8 cellular contexts compared by ENCODE assay signal in the genomic region with DNA sequence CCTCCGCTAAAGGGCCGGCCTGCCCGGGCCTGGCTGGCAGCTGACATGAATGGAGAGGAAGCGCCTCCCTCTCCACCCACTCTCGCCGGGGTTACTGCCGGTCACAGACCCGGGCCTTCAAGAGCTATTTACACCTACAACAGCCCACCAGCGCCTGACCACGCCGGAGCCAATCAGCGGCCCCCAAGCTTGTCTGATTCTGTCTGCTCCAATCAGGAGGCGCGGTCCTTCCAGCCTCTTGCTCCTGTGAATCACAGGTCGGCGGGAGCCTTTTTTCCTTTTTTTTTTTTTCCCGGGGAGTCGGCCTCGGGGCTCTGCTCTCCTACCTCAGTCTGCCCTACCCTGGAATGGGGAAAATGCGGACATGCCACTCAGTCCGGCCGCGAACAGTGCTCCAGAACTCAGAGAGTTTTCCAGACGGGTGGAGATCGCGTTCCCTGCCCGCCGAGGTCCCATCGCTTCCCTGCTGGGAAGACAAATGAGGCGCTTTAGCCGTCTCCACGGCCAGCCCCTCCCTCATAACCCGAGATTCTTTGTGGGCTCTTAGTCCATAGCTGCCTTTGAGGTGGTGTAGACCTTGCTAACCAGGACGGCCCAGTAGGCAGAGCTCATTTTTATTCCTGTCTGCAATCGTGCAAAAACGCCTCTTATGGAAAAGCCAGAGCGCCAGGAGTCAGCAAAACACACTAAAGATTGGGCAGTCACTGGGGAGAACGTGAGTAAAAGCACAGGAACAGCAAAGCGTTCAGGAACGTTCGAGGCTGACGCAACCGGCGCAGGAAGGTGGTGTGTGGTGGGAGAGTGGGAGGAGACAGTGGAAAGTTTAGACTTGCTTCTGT. TPM values are rescaled to one million over a fixed set of nuclear protein-coding genes. Genes with fewer than 3 reads are reported as not detected.
A peak's percentile ranks its signal among the peaks of the same experiment; 100 is the strongest.
DNase-seq lines count a peak whose midpoint lies in the region; ATAC-seq and TF ChIP-seq lines count a peak whose summit lies in the region.

No MANE protein-coding gene starts in this region.

- WGBS in right lobe of liver (ENCODE audit: insufficient coverage, low coverage, low lambda C conversion rate, missing lambda C conversion rate), result under 1% methylated on average over 38 of the region's 44 CpGs

- intact Hi-C loops in CD4-positive, alpha-beta T cell (cut with DNase I, micrococcal nuclease), result loop anchor here (1.0 to 2.0 kb wide), 2 partner anchors 26 to 31 kb away; a partner anchor contains a TSS
- intact Hi-C loops in right lobe of liver (cut with DNase I), result no loop called here

- POLR2A ChIA-PET in CD4-positive, alpha-beta T cell (lab: Charles Lee), result interaction anchor here (0.6 to 1.2 kb wide), 3 partner anchors 24 to 143 kb away, joined by 3 to 14 read pairs (median 3); a partner anchor contains a TSS

- H3K36me3 ChIP-seq in right lobe of liver, result no peaks in the 10 kb centered on the region

- DNase-seq in CD4-positive, alpha-beta T cell, result peak; percentile 58 to 78 (median 68)
- DNase-seq in NCI-H748 treated with DMSO at 0.1 percent for 48 hours (lab: John Stamatoyannopoulos, UW) (peak; percentile 83), ecto neural progenitor cell (ENCODE audit: low spot score) (peak; percentile 99), right lobe of liver (peak; percentile 99 to 100 (median 99))
- peak; percentile 93 to 96 for DNase-seq in activated CD4-positive, alpha-beta T cell treated with anti-CD3 and anti-CD28 coated beads, Interleukin-2, amount 50 U/mL, for 48 hours
- peak; percentile 88 for DNase-seq in stimulated activated CD4-positive, alpha-beta T cell treated with anti-CD3 and anti-CD28 coated beads, Interleukin-4, amount 100 ng/mL, for 24 hours

- H3K27ac ChIP-seq in CD4-positive, alpha-beta T cell (ENCODE audit: low read depth, low read length), result peak overlapping the region; percentile 78
- H3K27ac ChIP-seq in right lobe of liver, result peak overlapping the region; percentile 95 to 100 (median 100)

- peaks cover 24% of the 10 kb centered on the region for H3K4me1 Mint-ChIP-seq in CD4-positive, alpha-beta T cell (ENCODE audit: low read depth)

- no peaks in the 10 kb centered on the region for H3K27me3 ChIP-seq in CD4-positive, alpha-beta T cell (ENCODE audit: control insufficient read depth, insufficient read depth, low read length)
- H3K27me3 ChIP-seq in right lobe of liver, result no peaks in the 10 kb centered on the region

- H3K27me3 Mint-ChIP-seq in CD4-positive, alpha-beta T cell, result no peaks in the 10 kb centered on the region

- CTCF ChIA-PET in CD4-positive, alpha-beta T cell (lab: Charles Lee), result interaction anchor here (0.9 to 1.6 kb wide), 3 partner anchors 35 to 109 kb away, joined by 3 to 4 read pairs (median 3); no protein-coding TSS in a partner anchor

- no peak for TF ChIP-seq CTCF in CD4-positive, alpha-beta T cell (IDR thresholded peaks at IDR 0.05)
- no peak for TF ChIP-seq CTCF in right lobe of liver (IDR thresholded peaks at IDR 0.05)

- H3K4me1 ChIP-seq in right lobe of liver, result peaks cover 0 to 41% (median 20%) of the 10 kb centered on the region in 4 donors

- H3K9me3 ChIP-seq in CD4-positive, alpha-beta T cell (ENCODE audit: control insufficient read depth, low read length), result no peaks in the 10 kb centered on the region
- no peaks in the 10 kb centered on the region for H3K9me3 ChIP-seq in right lobe of liver

- ATAC-seq in CD4-positive, alpha-beta T cell (ENCODE audit: poor library complexity), result peak; percentile 69
- ATAC-seq in GM19438 (IDR thresholded peaks at IDR 0.05; ENCODE audit: low read depth, unreplicated experiment) (peak; percentile 92), HG03565 (IDR thresholded peaks at IDR 0.05; ENCODE audit: unreplicated experiment) (peak; percentile 82), right lobe of liver (peak; percentile 79 to 96 (median 88))

- peak overlapping the region; percentile 26 to 61 (median 59) for H3K4me3 ChIP-seq in right lobe of liver

- no peaks in the 10 kb centered on the region for H3K9me3 Mint-ChIP-seq in CD4-positive, alpha-beta T cell

- no peaks in the 10 kb centered on the region for H3K36me3 Mint-ChIP-seq in CD4-positive, alpha-beta T cell (ENCODE audit: low read depth)

- H3K4me3 Mint-ChIP-seq in CD4-positive, alpha-beta T cell, result no peak overlapping the region

- no peak overlapping the region for H3K27ac Mint-ChIP-seq in CD4-positive, alpha-beta T cell

- TF ChIP-seq POLR2A in right lobe of liver (IDR thresholded peaks at IDR 0.05), result peak; percentile 77

RNA-seq across cellular contexts. Expression of a gene that starts 26.5 kb away (rescaled TPM):
- total RNA-seq in CD4-positive, alpha-beta T cell, result 1 to 10 TPM; 1.7 TPM
- total RNA-seq in right lobe of liver, result 100 to 1,000 TPM in 4 of 6 experiments, 10 to 100 TPM in 2; 38.3 to 599 (median 220) TPM

RNA-seq across cellular contexts. Expression of a gene that starts 43.5 kb away (rescaled TPM):
- total RNA-seq in CD4-positive, alpha-beta T cell, result not detected
- under 1 TPM in 3 of 6 experiments, not detected in 3; 0.12 to 0.26 (median 0.22) TPM for total RNA-seq in right lobe of liver

Comparison
In these comparisons a context has a peak if more than half of its experiments do, and no peak if none do; other contexts are left out.
1. Peak in every context shown above with its lines: DNase-seq, ATAC-seq, H3K4me3 ChIP-seq and H3K27ac ChIP-seq.
2. RNA of a gene that starts 26.5 kb away (total RNA-seq): 38.3 to 599 TPM in right lobe of liver; 1.7 TPM in CD4-positive, alpha-beta T cell; every median in the first group is over 10 times any median in the second.
3. intact Hi-C loops: an anchor here in CD4-positive, alpha-beta T cell (1.0 to 2.0 kb wide); none called in right lobe of liver.